ENCODE assay signal across 8 cellular contexts in genomic region chr12:101830391-101831325, GRCh38. TPM values are rescaled to one million over a fixed set of nuclear protein-coding genes. Genes with fewer than 3 reads are reported as not detected.
A peak's percentile ranks its signal among the peaks of the same experiment; 100 is the strongest.
DNase-seq lines count a peak whose midpoint lies in the region; ATAC-seq and TF ChIP-seq lines count a peak whose summit lies in the region.

GNPTAB (minus strand) TSS chr12:101830959; CDS start chr12:101830675, 284 bp downstream.

- peak within 1 kb of the TSS; percentile 98 for H3K4me3 ChIP-seq in GM23338
- H3K4me3 ChIP-seq in fibroblast of mammary gland (ENCODE audit: control insufficient read depth, low read depth, low read length), result peak within 1 kb of the TSS; percentile 85

- no peaks in the 10 kb centered on the region for H3K9me3 Mint-ChIP-seq in GM23338
- H3K9me3 Mint-ChIP-seq in natural killer cell treated with Interleukin-12 subunit alpha and Interleukin-12 subunit beta and Interleukin-15 and Interleukin-18, amount 100 ng/mL, for 72 hours, result no peaks in the 10 kb centered on the region

- H3K27me3 Mint-ChIP-seq in GM23338 (ENCODE audit: insufficient read depth, low read depth, poor library complexity), result peaks cover 2% of the 10 kb centered on the region
- no peaks in the 10 kb centered on the region for H3K27me3 Mint-ChIP-seq in natural killer cell treated with Interleukin-12 subunit alpha and Interleukin-12 subunit beta and Interleukin-15 and Interleukin-18, amount 100 ng/mL, for 72 hours

- H3K4me1 Mint-ChIP-seq in GM23338, result peaks cover 20% of the 10 kb centered on the region
- H3K4me1 Mint-ChIP-seq in natural killer cell treated with Interleukin-12 subunit alpha and Interleukin-12 subunit beta and Interleukin-15 and Interleukin-18, amount 100 ng/mL, for 72 hours (ENCODE audit: low read depth in 2 of 2), result peaks cover 38 to 40% of the 10 kb centered on the region in 2 donors

- peak within 1 kb of the TSS; percentile 98 for H2AFZ ChIP-seq in GM23338

- no peaks in the 10 kb centered on the region for H3F3A ChIP-seq in GM23338 (replicated peaks; ENCODE audit: low read depth)

- TF ChIP-seq CTCF in GM23338 (conservative IDR thresholded peaks at IDR 0.05; ENCODE audit: low read depth in 2 of 2) (peak; percentile 48 to 83), fibroblast of mammary gland (conservative IDR thresholded peaks at IDR 0.05; ENCODE audit: control insufficient read depth, insufficient read depth, low read depth, low read length) (peak; percentile 50)

- H3K27ac ChIP-seq in GM23338 (ENCODE audit: low read depth), result peak within 1 kb of the TSS; percentile 77; the same call in 1 of the 2 replicates

- peak; percentile 95 for DNase-seq in ELF-1 (ENCODE audit: low read depth, low spot score)
- peak; percentile 92 for DNase-seq in GM23338 (ENCODE audit: low spot score)
- DNase-seq in Kasumi-1 (lab: John Stamatoyannopoulos, UW), result peak; percentile 90 to 94
- DNase-seq in RKO (ENCODE audit: low spot score), result peak; percentile 93
- peak; percentile 93 to 94 for DNase-seq in activated T-helper 1 cell treated with anti-CD3 and anti-CD28 coated beads, Interleukin-2, amount 50 U/mL, for 16 hours (ENCODE audit: low read depth in 1 of 2, low spot score in 1 of 2)
- peak; percentile 86 for DNase-seq in fibroblast of mammary gland (ENCODE audit: low read depth)
- DNase-seq in natural killer cell treated with Interleukin-12 subunit alpha and Interleukin-12 subunit beta and Interleukin-15 and Interleukin-18, amount 100 ng/mL, for 72 hours (ENCODE audit: low spot score), result peak; percentile 97
- DNase-seq in stimulated activated naive CD4-positive, alpha-beta T cell treated with Interleukin-2 at 50 U/mL for 16 hours (lab: John Stamatoyannopoulos, UW), result peak; percentile 93

- ATAC-seq in GM23338, result peak; percentile 84
- peak; percentile 98 for ATAC-seq in natural killer cell treated with Interleukin-12 subunit alpha and Interleukin-12 subunit beta and Interleukin-15 and Interleukin-18, amount 100 ng/mL, for 72 hours

- H3K4me1 ChIP-seq in GM23338 (ENCODE audit: insufficient read depth), result peaks cover 23% of the 10 kb centered on the region

- no peaks in the 10 kb centered on the region for H3K9me2 ChIP-seq in GM23338 (ENCODE audit: insufficient read depth)

- H3K36me3 Mint-ChIP-seq in GM23338 (ENCODE audit: low read depth), result no peaks in the 10 kb centered on the region; the same call in 2 of the 3 replicates
- H3K36me3 Mint-ChIP-seq in natural killer cell treated with Interleukin-12 subunit alpha and Interleukin-12 subunit beta and Interleukin-15 and Interleukin-18, amount 100 ng/mL, for 72 hours, result no peaks in the 10 kb centered on the region

- H3K4me2 ChIP-seq in GM23338, result peak within 1 kb of the TSS; percentile 94

- no peaks in the 10 kb centered on the region for H4K20me1 ChIP-seq in GM23338 (replicated peaks; ENCODE audit: insufficient read depth)

- no peaks in the 10 kb centered on the region for H3K27me3 ChIP-seq in GM23338 (ENCODE audit: insufficient read depth)

- H3K27ac Mint-ChIP-seq in GM23338, result peak within 1 kb of the TSS; percentile 88; the same call in 1 of the 2 replicates
- H3K27ac Mint-ChIP-seq in natural killer cell treated with Interleukin-12 subunit alpha and Interleukin-12 subunit beta and Interleukin-15 and Interleukin-18, amount 100 ng/mL, for 72 hours, result peak within 1 kb of the TSS; percentile 94 to 95

- H3K4me3 Mint-ChIP-seq in GM23338, result peak within 1 kb of the TSS; percentile 97
- H3K4me3 Mint-ChIP-seq in natural killer cell treated with Interleukin-12 subunit alpha and Interleukin-12 subunit beta and Interleukin-15 and Interleukin-18, amount 100 ng/mL, for 72 hours, result peak within 1 kb of the TSS; percentile 94

- peaks cover 48% of the 10 kb centered on the region for H3K79me2 ChIP-seq in GM23338 (replicated peaks; ENCODE audit: insufficient read depth)

- H3K36me3 ChIP-seq in GM23338 (ENCODE audit: insufficient read depth), result no peaks in the 10 kb centered on the region

TF ChIP-seq in GM23338, 12 proteins besides CTCF, POLR2A, EP300 and RAD21:
- no peak for TF ChIP-seq STAT1 (IDR thresholded peaks at IDR 0.05; ENCODE audit: unreplicated experiment)
- TF ChIP-seq CREB1 (CRISPR knock-in tag; IDR thresholded peaks at IDR 0.05; ENCODE audit: low read depth), result no peak
- no peak for TF ChIP-seq ZNF462 (CRISPR knock-in tag; IDR thresholded peaks at IDR 0.05)
- TF ChIP-seq EZH2 (IDR thresholded peaks at IDR 0.05; ENCODE audit: low read depth, unreplicated experiment), result no peak
TF ChIP-seq in GM23338: peak in this region for 0.

RNA-seq across cellular contexts. Expression of gene GNPTAB, which starts in this region (rescaled TPM):
- 54.1 and 58.3 TPM in 2 replicates for total RNA-seq in GM23338 (2014; rRNA removed; shearing (Covaris generic))
- 21.6 and 23.6 TPM in 2 replicates for polyA plus RNA-seq in GM23338 (2016; fragmentation: Nextera tagmentation; extraction: Ambion mirVana)
- 100 to 1,000 TPM; 139 to 186 TPM for total RNA-seq in natural killer cell treated with Interleukin-12 subunit alpha and Interleukin-12 subunit beta and Interleukin-15 and Interleukin-18, amount 100 ng/mL, for 72 hours

Comparison
In these comparisons a context has a peak if more than half of its experiments do, and no peak if none do; other contexts are left out.
1. Peak in every context shown above with its lines: DNase-seq, ATAC-seq, H3K4me3 ChIP-seq and H3K27ac ChIP-seq.